ENCODE assay signal across 9 cellular contexts in the genomic region with DNA sequence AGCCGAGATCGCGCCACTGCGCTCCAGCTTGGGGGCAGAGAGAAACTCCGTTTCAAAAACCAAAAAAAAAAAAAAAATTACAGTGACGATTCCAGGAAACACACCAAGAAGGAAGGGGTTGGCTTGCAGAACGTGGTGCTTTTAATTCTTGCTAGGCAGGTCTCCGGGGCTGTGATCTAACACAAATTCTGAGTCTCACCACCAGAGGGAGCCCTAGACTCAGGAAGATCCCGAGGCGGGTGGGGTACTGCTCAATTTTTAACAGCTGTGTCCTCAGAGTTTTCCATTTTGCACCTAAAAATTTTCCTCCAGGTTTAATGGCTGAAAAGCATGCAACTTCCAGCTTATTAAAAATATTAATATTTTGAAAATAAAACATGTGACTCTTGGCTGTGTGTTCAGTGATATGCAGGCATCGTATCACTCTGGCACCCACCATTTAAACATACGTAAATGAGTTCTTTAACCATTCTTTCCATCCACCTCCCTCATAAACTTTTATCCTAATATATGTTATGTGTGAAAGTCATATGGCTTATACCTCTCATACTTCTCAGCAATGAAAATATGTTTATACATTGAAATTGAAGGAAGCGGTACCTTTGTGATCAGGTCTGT. TPM values are rescaled to one million over a fixed set of nuclear protein-coding genes. Genes with fewer than 3 reads are reported as not detected.
DNase-seq lines count a peak whose midpoint lies in the region; FAIRE-seq and TF ChIP-seq lines count a peak whose summit lies in the region.
"Had no signal": no experiment of that assay in that cellular context is flagged by ENCODE, and none has a peak within 500 bp of the region (broad histone marks: within the 10 kb centered on the region; RNA-seq: fewer than 3 reads in every experiment).

No MANE protein-coding gene starts in this region.

- no peak overlapping the region for H3K27ac Mint-ChIP-seq in osteocyte (ENCODE audit: unreplicated experiment)

- peak overlapping the region; percentile 40 for H3K27ac ChIP-seq in KOPT-K1 (ENCODE audit: low read depth, low read length, poor library complexity, severe bottlenecking)
- H3K27ac ChIP-seq in SJSA1, result no peak overlapping the region
- no peak overlapping the region for H3K27ac ChIP-seq in transverse colon
- H3K27ac ChIP-seq: skin epidermis had no signal

- no peaks in the 10 kb centered on the region for H3K4me1 ChIP-seq in SJSA1 (replicated peaks)
- H3K4me1 ChIP-seq in transverse colon, result peaks cover 0 to 6% (median 0%) of the 10 kb centered on the region in 4 donors

- TF ChIP-seq CTCF in osteocyte (IDR thresholded peaks at IDR 0.05) (peak; percentile 89), transverse colon (IDR thresholded peaks at IDR 0.05) (peak; percentile 81 to 92 (median 84))

- 15 to 22% methylated on average over 8 to 13 of the region's 13 CpGs for WGBS in transverse colon (ENCODE audit: low coverage in 1 of 2), 2 donors

- in situ Hi-C loops in transverse colon (cut with MboI; ENCODE audit: low pct_ligation_motif_present in 1 of 4, low pct_unique_long_range_greater_than_20kb in 1 of 4, low sequenced_read_pairs in 3 of 4), result loop anchor here in 2 of 4 donors (5.0 kb wide), 2 partner anchors 37 to 42 kb away; no protein-coding TSS in a partner anchor

- H3K27me3 Mint-ChIP-seq in osteocyte (ENCODE audit: unreplicated experiment), result peaks cover 18% of the 10 kb centered on the region

- H3K27me3 ChIP-seq in SJSA1 (replicated peaks), result no peaks in the 10 kb centered on the region; the same call in 1 of the 2 replicates
- H3K27me3 ChIP-seq in transverse colon, result no peaks in the 10 kb centered on the region

- H3K36me3 ChIP-seq in KOPT-K1 (ENCODE audit: insufficient read depth, low read length) (no peaks in the 10 kb centered on the region), SJSA1 (no peaks in the 10 kb centered on the region), transverse colon (no peaks in the 10 kb centered on the region)

- intact Hi-C loops in transverse colon (cut with DNase I; ENCODE audit: low total_unique reads), result loop anchor here (2.0 kb wide), 1 partner anchor 36 kb away; no protein-coding TSS in a partner anchor

- no peaks in the 10 kb centered on the region for H3K4me1 Mint-ChIP-seq in osteocyte (ENCODE audit: unreplicated experiment)

- DNase-seq in NCI-H510A treated with DMSO at 0.1 percent for 48 hours (lab: John Stamatoyannopoulos, UW) (peak; percentile 14), NCI-H510A (lab: John Stamatoyannopoulos, UW) (no peak), SJSA1 (ENCODE audit: low read depth in 1 of 2, low spot score in 2 of 2) (peak; percentile 55 to 67), frontal cortex (ENCODE audit: low spot score in 2 of 2) (peak; percentile 59 to 70), osteocyte (ENCODE audit: extremely low spot score, unreplicated experiment) (peak; percentile 88), transverse colon (peak; percentile 72)
- peak; percentile 49 for DNase-seq in activated effector memory CD4-positive, alpha-beta T cell treated with Interleukin-2 at 50 U/mL for 16 hours

- no peak overlapping the region for H3K4me3 Mint-ChIP-seq in osteocyte (ENCODE audit: unreplicated experiment)

- TF ChIP-seq EP300 in transverse colon (IDR thresholded peaks at IDR 0.05; ENCODE audit: low read depth), result no peak

- H3K9me3 ChIP-seq in KOPT-K1 (ENCODE audit: insufficient read depth, low read length, poor library complexity, severe bottlenecking), result peaks cover 27% of the 10 kb centered on the region
- peaks cover 11% of the 10 kb centered on the region for H3K9me3 ChIP-seq in SJSA1 (replicated peaks)
- H3K9me3 ChIP-seq in transverse colon, result peaks cover 7 to 10% of the 10 kb centered on the region in 2 donors

- no peak for TF ChIP-seq POLR2A in transverse colon (IDR thresholded peaks at IDR 0.05)

- no peaks in the 10 kb centered on the region for H3K36me3 Mint-ChIP-seq in osteocyte (ENCODE audit: unreplicated experiment)

- FAIRE-seq in frontal cortex (lab: Jason Lieb, UNC), result no peak

- H3K4me3 ChIP-seq in SJSA1, result no peak overlapping the region
- H3K4me3 ChIP-seq in transverse colon, result no peak overlapping the region
- H3K4me3 ChIP-seq: skin epidermis had no signal

- H3K9me3 Mint-ChIP-seq in osteocyte (ENCODE audit: unreplicated experiment), result peaks cover 12% of the 10 kb centered on the region

RNA-seq across cellular contexts. Expression of a gene that starts 26.5 kb away (rescaled TPM):
- total RNA-seq in SJSA1 (2014; rRNA removed; shearing (Covaris generic)), result 50.6 and 50.7 TPM in 2 replicates
- total RNA-seq in frontal cortex, result 61.1 TPM
- 61.7 and 63.0 TPM in 2 replicates for total RNA-seq in osteocyte
- total RNA-seq in transverse colon, result 10 to 100 TPM; 26.3 to 69.5 (median 56.4) TPM
